In the genomic region with DNA sequence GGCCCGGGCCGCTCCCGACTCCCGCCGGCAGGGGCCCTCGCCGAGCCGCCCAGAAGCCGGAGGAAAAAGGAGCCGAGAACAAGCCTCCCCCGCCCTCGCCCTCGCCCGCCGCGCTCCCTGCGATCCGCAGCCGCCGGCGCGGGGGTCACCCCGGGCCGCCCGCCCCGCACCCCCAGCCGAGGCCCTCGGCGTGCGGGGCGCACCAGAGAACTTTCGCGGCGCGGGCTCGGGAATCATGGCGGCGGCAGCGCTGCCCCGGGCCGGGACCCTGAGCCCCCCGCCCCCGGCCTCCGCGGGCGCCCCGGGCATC, we compare ENCODE assay signal across 8 cellular contexts. TPM values are rescaled to one million over a fixed set of nuclear protein-coding genes. Genes with fewer than 3 reads are reported as not detected.
A peak's percentile ranks its signal among the peaks of the same experiment; 100 is the strongest.
DNase-seq lines count a peak whose midpoint lies in the region; ATAC-seq and TF ChIP-seq lines count a peak whose summit lies in the region.

No MANE protein-coding gene starts in this region.

- TF ChIP-seq CTCF in left ventricle myocardium inferior (IDR thresholded peaks at IDR 0.05; ENCODE audit: borderline replicate concordance), result peak; percentile 68

- no peaks in the 10 kb centered on the region for H3K9me3 ChIP-seq in left ventricle myocardium inferior (replicated peaks)
- H3K9me3 ChIP-seq in aorta (ENCODE audit: control insufficient read depth, low read length), result no peaks in the 10 kb centered on the region

- H3K36me3 ChIP-seq in left ventricle myocardium inferior (peaks cover 9% of the 10 kb centered on the region), rectal smooth muscle tissue (ENCODE audit: control insufficient read depth, insufficient read depth, low read length) (peaks cover 6% of the 10 kb centered on the region), aorta (ENCODE audit: control insufficient read depth in 1 of 2, insufficient read depth in 2 of 2, low read length in 1 of 2) (peaks cover 0 to 2% of the 10 kb centered on the region in 2 donors)

- peak; percentile 61 for ATAC-seq in GM21390 (IDR thresholded peaks at IDR 0.05; ENCODE audit: unreplicated experiment)
- ATAC-seq in aorta (ENCODE audit: low FRiP score), result peak; percentile 66

- WGBS in aorta, 2 donors, result 0 to 1% methylated on average over 9 to 47 of the region's 47 CpGs

- no peak for TF ChIP-seq EP300 in Ishikawa (IDR thresholded peaks at IDR 0.05; ENCODE audit: borderline replicate concordance)

- intact Hi-C loops in left ventricle myocardium inferior (cut with micrococcal nuclease), result no loop called here
- intact Hi-C loops in aorta (cut with DNase I), result no loop called here

- H3K27ac ChIP-seq in left ventricle myocardium inferior (replicated peaks) (peak overlapping the region; percentile 89), rectal smooth muscle tissue (ENCODE audit: low read depth, low read length) (no peak overlapping the region), aorta (ENCODE audit: low read depth in 1 of 2, low read length in 2 of 2) (no peak overlapping the region)

- H3K4me3 ChIP-seq in left ventricle myocardium inferior (peak overlapping the region; percentile 84), rectal smooth muscle tissue (ENCODE audit: low read length) (peak overlapping the region; percentile 54), aorta (ENCODE audit: low read length in 2 of 2) (peak overlapping the region; percentile 90 to 95)

- H3K9ac ChIP-seq in rectal smooth muscle tissue (ENCODE audit: low read length), result no peak overlapping the region

- H3K27me3 ChIP-seq in left ventricle myocardium inferior (ENCODE audit: low read depth) (no peaks in the 10 kb centered on the region), rectal smooth muscle tissue (ENCODE audit: control insufficient read depth, insufficient read depth, low read length) (no peaks in the 10 kb centered on the region), aorta (ENCODE audit: control insufficient read depth in 1 of 2, insufficient read depth in 2 of 2, low read length in 1 of 2) (no peaks in the 10 kb centered on the region)

- H3K4me1 ChIP-seq in left ventricle myocardium inferior (peaks cover 44% of the 10 kb centered on the region), rectal smooth muscle tissue (ENCODE audit: control insufficient read depth, insufficient read depth, low read length) (peaks cover 10% of the 10 kb centered on the region), aorta (ENCODE audit: control insufficient read depth in 1 of 2, insufficient read depth in 2 of 2, low read length in 2 of 2) (no peaks in the 10 kb centered on the region)

- TF ChIP-seq RAD21 in Ishikawa (IDR thresholded peaks at IDR 0.05; ENCODE audit: low read depth), result peak; percentile 57

- DNase-seq in Caki2 (ENCODE audit: low read depth) (peak; percentile 33), SW480 (ENCODE audit: low spot score) (peak; percentile 64), left ventricle myocardium inferior (peak; percentile 81), aorta (peak; percentile 83 to 92)
- DNase-seq in activated naive CD8-positive, alpha-beta T cell treated with anti-CD3 and anti-CD28 coated beads, Interleukin-2, amount 50 U/mL, for 16 hours (ENCODE audit: low read depth, low spot score), result peak; percentile 52

- in situ Hi-C loops in Caki2 (cut with HindIII; ENCODE audit: low pct_unique_long_range_greater_than_20kb, low sequenced_read_pairs), result no loop called here

TF ChIP-seq in Ishikawa, 13 proteins besides CTCF, POLR2A, EP300 and RAD21:
- no peak for TF ChIP-seq TCF12 (IDR thresholded peaks at IDR 0.05; ENCODE audit: low read depth)
- TF ChIP-seq TEAD4 (IDR thresholded peaks at IDR 0.05), result no peak
- no peak for TF ChIP-seq NFIC (IDR thresholded peaks at IDR 0.05)
- no peak for TF ChIP-seq USF1 (IDR thresholded peaks at IDR 0.05)
- no peak for TF ChIP-seq FOXM1 (IDR thresholded peaks at IDR 0.05; ENCODE audit: borderline replicate concordance, low read depth)
- TF ChIP-seq, protein P1, sequence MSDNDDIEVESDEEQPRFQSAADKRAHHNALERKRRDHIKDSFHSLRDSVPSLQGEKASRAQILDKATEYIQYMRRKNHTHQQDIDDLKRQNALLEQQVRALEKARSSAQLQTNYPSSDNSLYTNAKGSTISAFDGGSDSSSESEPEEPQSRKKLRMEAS (IDR thresholded peaks at IDR 0.05), result no peak
- TF ChIP-seq REST (IDR thresholded peaks at IDR 0.05; ENCODE audit: low read depth), result no peak
- no peak for TF ChIP-seq ZBTB7A (IDR thresholded peaks at IDR 0.05; ENCODE audit: low read depth)
- TF ChIP-seq YY1 (IDR thresholded peaks at IDR 0.05; ENCODE audit: low read depth), result no peak
- no peak for TF ChIP-seq EGR1 (IDR thresholded peaks at IDR 0.05)
- TF ChIP-seq CREB1 (IDR thresholded peaks at IDR 0.05; ENCODE audit: low read depth), result no peak
- TF ChIP-seq CEBPB (IDR thresholded peaks at IDR 0.05), result no peak
- TF ChIP-seq TAF1 (IDR thresholded peaks at IDR 0.05; ENCODE audit: low read depth), result no peak

RNA-seq across cellular contexts. Expression of gene CDK2AP1, which starts 0.5 kb away (rescaled TPM):
- 99.1 and 194 TPM in 2 replicates for total RNA-seq in Caki2 (2014; rRNA removed; shearing (Covaris generic); ENCODE audit: low replicate concordance)
- total RNA-seq in left ventricle myocardium inferior (83.6 TPM), aorta (100 to 1,000 TPM; 111 TPM)
- polyA plus RNA-seq in aorta, result 100 to 1,000 TPM; 120 to 283 TPM

RNA-seq across cellular contexts. Expression of gene MTRFR, which starts 37.9 kb away (rescaled TPM):
- total RNA-seq in Caki2 (2014; rRNA removed; shearing (Covaris generic); ENCODE audit: low replicate concordance), result 11.6 and 27.7 TPM in 2 replicates
- total RNA-seq in left ventricle myocardium inferior, result 8.4 TPM
- total RNA-seq in aorta, result 10 to 100 TPM in 1 of 2 donors, 1 to 10 TPM in 1; 8.6 to 12.1 TPM
- polyA plus RNA-seq in aorta, result 10 to 100 TPM in 1 of 2 donors, 1 to 10 TPM in 1; 4.3 to 11.4 TPM

RNA-seq across cellular contexts. Expression of gene MPHOSPH9, which starts 38.2 kb away (rescaled TPM):
- 31.5 and 34.0 TPM in 2 replicates for total RNA-seq in Caki2 (2014; rRNA removed; shearing (Covaris generic); ENCODE audit: low replicate concordance)
- total RNA-seq in left ventricle myocardium inferior, result 23.9 TPM
- 10 to 100 TPM; 13.4 to 25.1 TPM for total RNA-seq in aorta
- 1 to 10 TPM; 2.0 to 5.2 TPM for polyA plus RNA-seq in aorta

Comparison
In these comparisons a context has a peak if more than half of its experiments do, and no peak if none do; other contexts are left out.
1. DNase-seq: peak in every context shown above with its lines; median percentile 88 in aorta; 81 in left ventricle myocardium inferior; 64 in SW480; 52 in activated naive CD8-positive, alpha-beta T cell treated with anti-CD3 and anti-CD28 coated beads, Interleukin-2, amount 50 U/mL, for 16 hours; 33 in Caki2.